34 cellular contexts compared by ENCODE assay signal in the genomic region with DNA sequence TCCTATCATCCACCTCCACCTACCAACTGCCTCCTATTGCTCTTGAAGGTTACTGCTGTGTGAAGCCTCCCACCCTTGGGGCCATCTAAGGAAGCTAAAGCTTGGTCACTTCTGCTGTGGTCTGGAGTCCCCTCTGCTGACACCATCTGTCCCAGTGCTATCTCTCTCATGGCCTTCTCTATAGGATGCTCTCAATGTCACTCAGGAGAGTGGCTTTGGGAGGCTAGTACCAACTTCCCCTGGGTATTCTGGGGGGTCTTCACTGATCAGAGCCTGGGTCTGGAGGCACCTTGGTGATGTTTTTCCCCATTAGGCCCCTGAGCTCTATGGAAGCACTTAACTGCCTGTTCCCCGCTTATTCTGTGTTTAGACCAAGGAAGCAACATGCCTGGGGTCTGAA. TPM values are rescaled to one million over a fixed set of nuclear protein-coding genes. Genes with fewer than 3 reads are reported as not detected.
"Had no signal": no experiment of that assay in that cellular context is flagged by ENCODE, and none has a peak within 500 bp of the region (broad histone marks: within the 10 kb centered on the region; RNA-seq: fewer than 3 reads in every experiment).

No MANE protein-coding gene starts in this region.

- FAIRE-seq: bronchial epithelial cell, TTC549 had no signal

- H3K9me3 Mint-ChIP-seq: activated CD4-positive, alpha-beta T cell treated with anti-CD3 and anti-CD28 coated beads, Interleukin-2, amount 10 ng/mL, durations not matched to agents 24 days and 14 days; activated CD8-positive, alpha-beta T cell treated with anti-CD3 and anti-CD28 coated beads for 36 hours; activated naive CD4-positive, alpha-beta T cell treated with anti-CD3 and anti-CD28 coated beads, Interleukin-2, amount 50 U/mL, for 72 hours; activated T-helper 2 cell treated with anti-CD3 and anti-CD28 coated beads, Interferon-gamma antibody, Interleukin-2, Interleukin-4, amounts not matched to agents 10 μg/mL and 5 μg/mL and 100 μg/mL, durations not matched to agents 14 hours and 24 hours and 36 hours; brain; T-helper 1 cell treated with Interleukin-12 subunit alpha and Interleukin-12 subunit beta and Interleukin-4 antibody, amounts not matched to agents 30 μg/mL and 1 μg/mL, for 36 hours; T-helper 2 cell treated with Interferon-gamma antibody and Interleukin-4, amounts not matched to agents 5 μg/mL and 100 μg/mL, for 36 hours had no signal

- H3K4me3 Mint-ChIP-seq: activated CD4-positive, alpha-beta T cell treated with anti-CD3 and anti-CD28 coated beads, Interleukin-2, amount 10 ng/mL, durations not matched to agents 24 days and 14 days; activated CD8-positive, alpha-beta T cell treated with anti-CD3 and anti-CD28 coated beads for 36 hours; brain; T-helper 1 cell treated with Interleukin-12 subunit alpha and Interleukin-12 subunit beta and Interleukin-4 antibody, amounts not matched to agents 30 μg/mL and 1 μg/mL, for 36 hours; T-helper 2 cell treated with Interferon-gamma antibody and Interleukin-4, amounts not matched to agents 5 μg/mL and 100 μg/mL, for 36 hours had no signal

- H3K36me3 Mint-ChIP-seq: activated naive CD4-positive, alpha-beta T cell treated with anti-CD3 and anti-CD28 coated beads, Interleukin-2, amount 50 U/mL, for 72 hours; brain had no signal

- H3K27me3 ChIP-seq: adrenal gland, SJSA1 had no signal

- ATAC-seq: activated CD8-positive, alpha-beta T cell treated with anti-CD3 and anti-CD28 coated beads for 36 hours; activated naive CD4-positive, alpha-beta T cell treated with anti-CD3 and anti-CD28 coated beads, Interleukin-2, amount 50 U/mL, for 72 hours had no signal

- H3K27me3 Mint-ChIP-seq: activated CD4-positive, alpha-beta T cell treated with anti-CD3 and anti-CD28 coated beads, Interleukin-2, amount 10 ng/mL, durations not matched to agents 24 days and 14 days; activated CD8-positive, alpha-beta T cell treated with anti-CD3 and anti-CD28 coated beads for 36 hours had no signal

- H3K27ac ChIP-seq: adrenal gland, SJSA1 had no signal

- H3K4me3 ChIP-seq: adrenal gland, SJSA1 had no signal

- H3K9me3 ChIP-seq: adrenal gland, SJSA1, SK-N-SH had no signal

- H3K36me3 ChIP-seq: adrenal gland, SJSA1 had no signal

- H3K27ac Mint-ChIP-seq: activated CD4-positive, alpha-beta T cell treated with anti-CD3 and anti-CD28 coated beads, Interleukin-2, amount 10 ng/mL, durations not matched to agents 24 days and 14 days; activated CD8-positive, alpha-beta T cell treated with anti-CD3 and anti-CD28 coated beads for 36 hours; activated naive CD4-positive, alpha-beta T cell treated with anti-CD3 and anti-CD28 coated beads, Interleukin-2, amount 50 U/mL, for 72 hours; activated T-helper 2 cell treated with anti-CD3 and anti-CD28 coated beads, Interferon-gamma antibody, Interleukin-2, Interleukin-4, amounts not matched to agents 10 μg/mL and 5 μg/mL and 100 μg/mL, durations not matched to agents 14 hours and 24 hours and 36 hours; T-helper 1 cell treated with Interleukin-12 subunit alpha and Interleukin-12 subunit beta and Interleukin-4 antibody, amounts not matched to agents 30 μg/mL and 1 μg/mL, for 36 hours; T-helper 2 cell treated with Interferon-gamma antibody and Interleukin-4, amounts not matched to agents 5 μg/mL and 100 μg/mL, for 36 hours had no signal

- DNase-seq: activated CD4-positive, alpha-beta T cell treated with anti-CD3 and anti-CD28 coated beads, Interleukin-2, amount 10 ng/mL, durations not matched to agents 24 days and 14 days; activated CD4-positive, alpha-beta T cell treated with anti-CD3 and anti-CD28 coated beads, Interleukin-2, amount 50 U/mL, for 4 hours; activated CD8-positive, alpha-beta T cell treated with anti-CD3 and anti-CD28 coated beads for 36 hours; activated gamma-delta T cell; activated naive CD4-positive, alpha-beta T cell treated with Interleukin-2 at 50 U/mL for 16 hours; activated T-cell treated with anti-CD3 and anti-CD28 coated beads, Interleukin-2, amount 50 U/mL, for 1 hour; adrenal gland; caudate nucleus; cerebellar nuclear complex; Karpas-422; NCI-H1048; NCI-H1105 treated with DMSO at 0.1 percent for 48 hours; NCI-H1436; NCI-H1694; NCI-H2029; NCI-H345; NCI-H524 treated with DMSO at 0.1 percent for 48 hours; NCI-H748 treated with DMSO at 0.1 percent for 48 hours; NK-92 treated with Interleukin-12 subunit alpha and Interleukin-12 subunit beta, amount 100 ng/mL, for 24 hours; OCI-M1; SHP77 treated with DMSO at 0.1 percent for 48 hours; SK-N-SH had no signal

- H3K4me2 ChIP-seq: SK-N-SH had no signal

- H3K9ac ChIP-seq: SK-N-SH had no signal

RNA-seq across cellular contexts. Expression of gene NCF2, which starts 12.3 kb away (rescaled TPM):
- total RNA-seq: RPMI7951 had no signal

RNA-seq across cellular contexts. Expression of gene APOBEC4, which starts 50.6 kb away (rescaled TPM):
- total RNA-seq: activated CD4-positive, alpha-beta T cell treated with anti-CD3 and anti-CD28 coated beads, Interleukin-2, amount 10 ng/mL, durations not matched to agents 24 days and 14 days; activated CD8-positive, alpha-beta memory T cell treated with anti-CD3 and anti-CD28 coated beads for 36 hours; activated CD8-positive, alpha-beta T cell treated with anti-CD3 and anti-CD28 coated beads for 36 hours; activated naive CD4-positive, alpha-beta T cell treated with anti-CD3 and anti-CD28 coated beads, Interleukin-2, amount 50 U/mL, for 72 hours; activated T-helper 2 cell treated with anti-CD3 and anti-CD28 coated beads, Interferon-gamma antibody, Interleukin-2, Interleukin-4, amounts not matched to agents 10 μg/mL and 5 μg/mL and 100 μg/mL, durations not matched to agents 14 hours and 24 hours and 36 hours; adrenal gland; bronchial epithelial cell; MCF 10A; NCI-H460; RPMI7951; SJSA1 had no signal
- polyA plus RNA-seq: adrenal gland, SK-N-SH had no signal
